In the genomic region with DNA sequence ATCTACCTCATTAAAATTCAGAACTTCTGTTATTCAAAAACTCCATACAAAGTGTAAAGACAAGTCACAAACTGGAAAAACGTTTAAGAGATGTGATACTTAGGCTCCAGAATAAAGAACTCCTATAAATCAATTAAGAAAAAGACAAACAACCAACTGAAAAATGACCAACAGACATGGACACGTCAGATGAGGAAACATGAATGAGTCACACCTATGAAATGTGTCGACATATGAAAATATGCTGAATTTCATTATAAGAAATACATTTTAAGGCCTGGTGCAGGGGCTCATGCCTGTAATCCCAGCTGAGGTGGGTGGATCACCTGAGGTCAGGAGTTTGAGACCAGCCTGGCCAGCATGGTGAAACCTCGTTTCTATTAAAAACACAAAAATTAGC, we compare ENCODE assay signal across 19 cellular contexts.
DNase-seq lines count a peak whose midpoint lies in the region; ATAC-seq, FAIRE-seq and TF ChIP-seq lines count a peak whose summit lies in the region.
"Had no signal": no experiment of that assay in that cellular context is flagged by ENCODE, and none has a peak within 500 bp of the region (broad histone marks: within the 10 kb centered on the region; RNA-seq: fewer than 3 reads in every experiment).

No MANE protein-coding gene starts in this region.

- no peak for TF ChIP-seq CTCF in mammary epithelial cell (conservative IDR thresholded peaks at IDR 0.05 in 1 of 2, IDR thresholded peaks at IDR 0.05 in 1 of 2; ENCODE audit: extremely low read depth in 1 of 2, insufficient read depth in 1 of 2, low read depth in 1 of 2, low read length in 2 of 2)
- no peak for TF ChIP-seq CTCF in lower lobe of right lung (IDR thresholded peaks at IDR 0.05)

- peaks cover 15% of the 10 kb centered on the region; the same call in 1 of the 2 replicates for H3F3A ChIP-seq in GM23248 (ENCODE audit: insufficient read depth)

- WGBS in GM23248 (ENCODE audit: low coverage in 1 of 2, low lambda C conversion rate in 2 of 2, missing lambda C conversion rate in 2 of 2), 2 experiments = 33% methylated on average over 4 of the region's 4 CpGs
- 35% methylated on average over 4 of the region's 4 CpGs for WGBS in mammary epithelial cell (ENCODE audit: low coverage, missing lambda C conversion rate)

- H3K4me1 Mint-ChIP-seq in stimulated activated memory B cell treated with anti-CD40 and anti-IgM and Interleukin-4, amounts not matched to agents 10 μg/mL and 1 μg/mL and 100 μg/mL, for 72 hours = peaks cover 15% of the 10 kb centered on the region
- H3K4me1 Mint-ChIP-seq: GM23338 had no signal

- dilution Hi-C loops in mammary epithelial cell (cut with HindIII; ENCODE audit: low sequenced_read_pairs) = no loop called here

- H3K4me2 ChIP-seq in GM23248 (ENCODE audit: unreplicated experiment) (no peak overlapping the region), mammary epithelial cell (ENCODE audit: insufficient read depth, low read depth, low read length) (no peak overlapping the region)
- H3K4me2 ChIP-seq: GM23338 had no signal

- BruUV-seq in mammary epithelial cell (replicated peaks; lab: Mats Ljungman, UMichigan) = no TSS peak

- no peaks in the 10 kb centered on the region for H3K9me2 ChIP-seq in GM23248 (ENCODE audit: insufficient read depth)

- no peaks in the 10 kb centered on the region for H4K20me1 ChIP-seq in GM23248 (ENCODE audit: insufficient read depth)
- no peaks in the 10 kb centered on the region for H4K20me1 ChIP-seq in mammary epithelial cell (ENCODE audit: insufficient read depth, low read length)

- no peaks in the 10 kb centered on the region for H3K36me3 ChIP-seq in GM23248 (ENCODE audit: low read depth)
- H3K36me3 ChIP-seq in mammary epithelial cell (ENCODE audit: insufficient read depth, low read length) = no peaks in the 10 kb centered on the region
- H3K36me3 ChIP-seq in lower lobe of right lung = no peaks in the 10 kb centered on the region

- H3K9ac ChIP-seq in GM23248 (no peak overlapping the region), mammary epithelial cell (ENCODE audit: insufficient read depth, low read length) (no peak overlapping the region)

- H3K4me3 Mint-ChIP-seq in stimulated activated memory B cell treated with anti-CD40 and anti-IgM and Interleukin-4, amounts not matched to agents 10 μg/mL and 1 μg/mL and 100 μg/mL, for 72 hours = no peak overlapping the region
- H3K4me3 Mint-ChIP-seq: activated naive CD8-positive, alpha-beta T cell treated with anti-CD3 and anti-CD28 coated beads, Interleukin-2, amount 10 ng/mL, durations not matched to agents 7 days and 5 days; CD8-positive, alpha-beta T cell; GM23338 had no signal

- peaks cover 16% of the 10 kb centered on the region for H3K27me3 ChIP-seq in GM23248 (replicated peaks; ENCODE audit: insufficient read depth)
- no peaks in the 10 kb centered on the region for H3K27me3 ChIP-seq in mammary epithelial cell (ENCODE audit: insufficient read depth, low read length)
- peaks cover 20% of the 10 kb centered on the region for H3K27me3 ChIP-seq in lower lobe of right lung (ENCODE audit: low read depth)

- TF ChIP-seq POLR2A in GM12892 (IDR thresholded peaks at IDR 0.05; ENCODE audit: low read depth, low read length) = no peak

- H3K27ac ChIP-seq in GM23248 (no peak overlapping the region), mammary epithelial cell (ENCODE audit: insufficient read depth, low read depth, low read length) (no peak overlapping the region), lower lobe of right lung (no peak overlapping the region)

- FAIRE-seq in GM12892 (lab: Jason Lieb, UNC) = no peak
- FAIRE-seq: HTR-8/SVneo had no signal

- H3K9me3 Mint-ChIP-seq in stimulated activated memory B cell treated with anti-CD40 and anti-IgM and Interleukin-4, amounts not matched to agents 10 μg/mL and 1 μg/mL and 100 μg/mL, for 72 hours = no peaks in the 10 kb centered on the region
- H3K9me3 Mint-ChIP-seq: activated naive CD8-positive, alpha-beta T cell treated with anti-CD3 and anti-CD28 coated beads, Interleukin-2, amount 10 ng/mL, durations not matched to agents 7 days and 5 days; CD8-positive, alpha-beta T cell; GM23338 had no signal

- intact Hi-C loops in mammary epithelial cell (cut with micrococcal nuclease) (loop anchor here (10.0 kb wide), 1 partner anchor 210 kb away; no protein-coding TSS in a partner anchor), lower lobe of right lung (cut with DNase I) (no loop called here)

- in situ Hi-C loops in GM23248 (cut with MboI) = no loop called here
- in situ Hi-C loops in mammary epithelial cell (cut with MboI; ENCODE audit: low sequenced_read_pairs in 2 of 2) = no loop called here

- no peak overlapping the region for H3K27ac Mint-ChIP-seq in stimulated activated memory B cell treated with anti-CD40 and anti-IgM and Interleukin-4, amounts not matched to agents 10 μg/mL and 1 μg/mL and 100 μg/mL, for 72 hours
- H3K27ac Mint-ChIP-seq: activated naive CD8-positive, alpha-beta T cell treated with anti-CD3 and anti-CD28 coated beads, Interleukin-2, amount 10 ng/mL, durations not matched to agents 7 days and 5 days; CD8-positive, alpha-beta T cell; GM23338 had no signal

- DNase-seq in GM23248 (peak; percentile 16), NOMO-1 treated with dmso at 0.1 percent for 144 hours (lab: John Stamatoyannopoulos, UW; ENCODE audit: unreplicated experiment) (peak; percentile 21), mammary epithelial cell (peak; percentile 41), iris pigment epithelial cell (ENCODE audit: low read depth) (peak; percentile 59), GM12892 (ENCODE audit: insufficient read length) (no peak), amygdala (lab: John Stamatoyannopoulos, UW) (no peak), lower lobe of right lung (no peak)
- DNase-seq: activated CD4-positive, CD25-positive, alpha-beta regulatory T cell treated with anti-CD3 and anti-CD28 coated beads, Interleukin-2, amount 50 U/mL, for 72 hours; activated naive CD8-positive, alpha-beta T cell treated with anti-CD3 and anti-CD28 coated beads, Interleukin-2, amount 10 ng/mL, durations not matched to agents 7 days and 5 days; CD8-positive, alpha-beta T cell; dermis blood vessel endothelial cell; DMS79; NCI-H1694 treated with DMSO at 0.1 percent for 48 hours; retina; RPMI8226; stimulated activated CD4-positive, alpha-beta T cell treated with anti-CD3 and anti-CD28 coated beads, Interleukin-15, amount 100 ng/mL, for 24 hours had no signal

- no peak for ATAC-seq in stimulated activated memory B cell treated with anti-CD40 and anti-IgM and Interleukin-4, amounts not matched to agents 10 μg/mL and 1 μg/mL and 100 μg/mL, for 72 hours
- ATAC-seq in lower lobe of right lung = no peak
- ATAC-seq: CD8-positive, alpha-beta T cell; GM23338 had no signal

- no peak overlapping the region for H3K4me3 ChIP-seq in GM23248
- no peak overlapping the region for H3K4me3 ChIP-seq in mammary epithelial cell (replicated peaks in 1 of 3; ENCODE audit: insufficient read depth in 1 of 3, low read depth in 2 of 3, low read length in 3 of 3)
- H3K4me3 ChIP-seq in lower lobe of right lung = no peak overlapping the region
- H3K4me3 ChIP-seq: GM23338 had no signal

- no peaks in the 10 kb centered on the region for H3K9me3 ChIP-seq in GM23248 (ENCODE audit: low read depth)
- H3K9me3 ChIP-seq in mammary epithelial cell (replicated peaks; ENCODE audit: insufficient read depth, low read length) = no peaks in the 10 kb centered on the region
- H3K9me3 ChIP-seq in lower lobe of right lung = no peaks in the 10 kb centered on the region

- CTCF ChIA-PET in mammary epithelial cell (lab: Charles Lee; ENCODE audit: low non-redundant PET) = no interaction called here

- H3K79me2 ChIP-seq in GM23248 (ENCODE audit: insufficient read depth) (no peaks in the 10 kb centered on the region), mammary epithelial cell (ENCODE audit: insufficient read depth, low read length) (no peaks in the 10 kb centered on the region)

- peaks cover 8% of the 10 kb centered on the region for H3K27me3 Mint-ChIP-seq in stimulated activated memory B cell treated with anti-CD40 and anti-IgM and Interleukin-4, amounts not matched to agents 10 μg/mL and 1 μg/mL and 100 μg/mL, for 72 hours

- H3K4me1 ChIP-seq in GM23248 (ENCODE audit: insufficient read depth) (peaks cover 11% of the 10 kb centered on the region), mammary epithelial cell (ENCODE audit: insufficient read depth, low read length) (no peaks in the 10 kb centered on the region), lower lobe of right lung (no peaks in the 10 kb centered on the region)

- no peak overlapping the region for H2AFZ ChIP-seq in GM23248
- H2AFZ ChIP-seq in mammary epithelial cell (ENCODE audit: low read depth, low read length) = no peak overlapping the region
- H2AFZ ChIP-seq: GM23338 had no signal

- no peaks in the 10 kb centered on the region for H3K36me3 Mint-ChIP-seq in stimulated activated memory B cell treated with anti-CD40 and anti-IgM and Interleukin-4, amounts not matched to agents 10 μg/mL and 1 μg/mL and 100 μg/mL, for 72 hours
- H3K36me3 Mint-ChIP-seq: activated naive CD8-positive, alpha-beta T cell treated with anti-CD3 and anti-CD28 coated beads, Interleukin-2, amount 10 ng/mL, durations not matched to agents 7 days and 5 days; CD8-positive, alpha-beta T cell had no signal

Comparison
In these comparisons a context has a peak if more than half of its experiments do, and no peak if none do; other contexts are left out.
1. DNase-seq: peak in GM23248 (single experiment), NOMO-1 treated with dmso at 0.1 percent for 144 hours (single experiment), mammary epithelial cell (single experiment) and iris pigment epithelial cell (single experiment); none in GM12892 (single experiment), amygdala (0 of 56) and lower lobe of right lung (single experiment).